ENCODE assay signal across 24 cellular contexts in genomic region chr15:51613988-51614387, GRCh38. TPM values are rescaled to one million over a fixed set of nuclear protein-coding genes. Genes with fewer than 3 reads are reported as not detected.
DNase-seq lines count a peak whose midpoint lies in the region; ATAC-seq, FAIRE-seq and TF ChIP-seq lines count a peak whose summit lies in the region.
"Had no signal": no experiment of that assay in that cellular context is flagged by ENCODE, and none has a peak within 500 bp of the region (broad histone marks: within the 10 kb centered on the region; RNA-seq: fewer than 3 reads in every experiment).

No MANE protein-coding gene starts in this region.

- CTCF ChIA-PET in A549 (lab: Yijun Ruan, JAX): interaction anchor here (0.6 kb wide), 1 partner anchor 77 kb away, joined by 3 read pairs; no protein-coding TSS in a partner anchor
- CTCF ChIA-PET in K562 (lab: Yijun Ruan, JAX; ENCODE audit: low intra/inter-chr PET ratio): interaction anchor here (0.6 kb wide), 1 partner anchor 734 kb away, joined by 5 read pairs; no protein-coding TSS in a partner anchor

- intact Hi-C loops in K562 (cut with micrococcal nuclease): no loop called here
- intact Hi-C loops in mucosa of descending colon (cut with DNase I, micrococcal nuclease): no loop called here

- H3K36me3 ChIP-seq in K562 (ENCODE audit: control insufficient read depth, insufficient read depth, low read length) (peaks cover 8% of the 10 kb centered on the region; the same call in 1 of the 3 replicates), mucosa of descending colon (ENCODE audit: low read depth) (no peaks in the 10 kb centered on the region)

- no peak for TF ChIP-seq CTCF in A549 (IDR thresholded peaks at IDR 0.05)
- no peak for TF ChIP-seq CTCF in K562 (IDR thresholded peaks at IDR 0.05 in 2 of 3, conservative IDR thresholded peaks at IDR 0.05 in 1 of 3; ENCODE audit: insufficient read depth in 2 of 3, low read depth in 1 of 3, low read length in 3 of 3)
- no peak for TF ChIP-seq CTCF in mucosa of descending colon (IDR thresholded peaks at IDR 0.05)
- no peak for TF ChIP-seq CTCF in omental fat pad (IDR thresholded peaks at IDR 0.05)

- H3K9ac ChIP-seq in K562 (ENCODE audit: insufficient read depth in 1 of 2, low read depth in 2 of 2, low read length in 2 of 2): no peak overlapping the region
- H3K9ac ChIP-seq: BLaER1 treated with 17β-estradiol and CSF1 and Interleukin-3, amounts not matched to agents 10 nM and 100 nM; GM23248 had no signal

- no peaks in the 10 kb centered on the region for H3K27me3 ChIP-seq in K562 (ENCODE audit: control insufficient read depth in 2 of 2, insufficient read depth in 2 of 2, low read length in 2 of 2)
- H3K27me3 ChIP-seq: BE2C; BLaER1 treated with 17β-estradiol and CSF1 and Interleukin-3, amounts not matched to agents 10 nM and 100 nM had no signal

- H3K4me3 ChIP-seq in A549 (no peak overlapping the region), K562 (no peak overlapping the region), mucosa of descending colon (no peak overlapping the region)
- H3K4me3 ChIP-seq: BLaER1 treated with 17β-estradiol and CSF1 and Interleukin-3, amounts not matched to agents 10 nM and 100 nM; GM23248 had no signal

- TF ChIP-seq EP300 in A549 (IDR thresholded peaks at IDR 0.05) (no peak), K562 (IDR thresholded peaks at IDR 0.05; ENCODE audit: low read length) (no peak)

- TF ChIP-seq RAD21 in A549 (conservative IDR thresholded peaks at IDR 0.05 in 1 of 2, IDR thresholded peaks at IDR 0.05 in 1 of 2): no peak
- no peak for TF ChIP-seq RAD21 in K562 (CRISPR knock-in tag; conservative IDR thresholded peaks at IDR 0.05 in 1 of 2, IDR thresholded peaks at IDR 0.05 in 1 of 2)

- no TSS peak for BruUV-seq in K562 (replicated peaks; lab: Mats Ljungman, UMichigan)

- H4K20me1 ChIP-seq in K562 (replicated peaks; ENCODE audit: control insufficient read depth, insufficient read depth, low read length): no peaks in the 10 kb centered on the region

- ATAC-seq in A549: no peak
- no peak for ATAC-seq in K562
- ATAC-seq in mucosa of descending colon: peak; percentile 91
- no peak for ATAC-seq in omental fat pad (ENCODE audit: low FRiP score)
- ATAC-seq: CD8-positive, alpha-beta T cell had no signal

- H3K4me2 ChIP-seq in A549: no peak overlapping the region
- H3K4me2 ChIP-seq in K562 (ENCODE audit: insufficient read depth, low read length): no peak overlapping the region

- no peak overlapping the region for H3K27ac ChIP-seq in A549
- H3K27ac ChIP-seq in K562 (ENCODE audit: extremely low read depth, low read depth, low read length): no peak overlapping the region
- H3K27ac ChIP-seq: 22Rv1; BLaER1 treated with 17β-estradiol and CSF1 and Interleukin-3, amounts not matched to agents 10 nM and 100 nM; GM23248 had no signal

- in situ Hi-C loops in K562 (cut with MboI): no loop called here

- H3K9me1 ChIP-seq in K562 (ENCODE audit: control insufficient read depth, insufficient read depth, low read length): no peaks in the 10 kb centered on the region

- FAIRE-seq in A549 (lab: Jason Lieb, UNC) (no peak), K562 (lab: Jason Lieb, UNC) (no peak)
- FAIRE-seq: A204.1, G401.6, GM12892, GM19239, H1 had no signal

- 82% methylated on average over 3 of the region's 3 CpGs for WGBS in A549 (ENCODE audit: missing lambda C conversion rate)
- WGBS in K562 (ENCODE audit: insufficient coverage, low coverage, missing lambda C conversion rate): 43% methylated on average over 3 of the region's 3 CpGs

- DNase-seq in A549 (ENCODE audit: low read depth in 1 of 2, low spot score in 1 of 2): no peak
- no peak for DNase-seq in K562 (ENCODE audit: extremely low read depth in 1 of 4, low spot score in 3 of 4)
- no peak for DNase-seq in mucosa of descending colon
- DNase-seq in omental fat pad (ENCODE audit: low spot score): no peak
- DNase-seq in NCI-H2029 (lab: John Stamatoyannopoulos, UW): no peak
- DNase-seq in KG1 (lab: John Stamatoyannopoulos, UW): no peak
- DNase-seq: ACHN; AML-193; BE2C; Caco-2; CD4-positive, CD25-positive, alpha-beta regulatory T cell; CD8-positive, alpha-beta T cell; DMS153; DND-41; GM23248; H7; HCEC 1CT had no signal

- POLR2A ChIA-PET in A549 (lab: Yijun Ruan, JAX) (no interaction called here), K562 (lab: Yijun Ruan, JAX) (interaction anchor here (0.6 to 4.4 kb wide), 3 partner anchors 7 to 45 kb away, joined by 3 to 32 read pairs (median 8); partner anchors contain the start of gene DMXL2)

- TF ChIP-seq POLR2A in A549 (IDR thresholded peaks at IDR 0.05; ENCODE audit: low read length): no peak
- TF ChIP-seq POLR2A in K562 (conservative IDR thresholded peaks at IDR 0.05): no peak

- peaks cover 6% of the 10 kb centered on the region; the same call in 2 of the 3 replicates for H3K4me1 ChIP-seq in A549
- H3K4me1 ChIP-seq in K562 (replicated peaks in 1 of 2; ENCODE audit: control insufficient read depth in 2 of 2, insufficient read depth in 2 of 2, low read length in 2 of 2): peaks cover 0 to 3% of the 10 kb centered on the region in 2 experiments; a peak in 2 of 5 replicates
- H3K4me1 ChIP-seq in mucosa of descending colon (ENCODE audit: low read depth): no peaks in the 10 kb centered on the region
- H3K4me1 ChIP-seq: Caco-2 had no signal

- H3K9me3 ChIP-seq in A549 (no peaks in the 10 kb centered on the region), K562 (replicated peaks; ENCODE audit: control insufficient read depth, insufficient read depth, low read depth, low read length) (no peaks in the 10 kb centered on the region; the same call in 1 of the 2 replicates), mucosa of descending colon (peaks cover 6% of the 10 kb centered on the region)
- H3K9me3 ChIP-seq: BE2C, Caco-2 had no signal

- H3K79me2 ChIP-seq in K562 (ENCODE audit: control insufficient read depth, insufficient read depth, low read length): peaks cover 10% of the 10 kb centered on the region; the same call in 2 of the 3 replicates

- H2AFZ ChIP-seq in K562 (ENCODE audit: low read depth, low read length): no peak overlapping the region
- H2AFZ ChIP-seq: GM23248 had no signal

TF ChIP-seq in A549, 52 proteins besides CTCF, POLR2A, EP300 and RAD21 (continues in another document):
- TF ChIP-seq FOSB (CRISPR knock-in tag; IDR thresholded peaks at IDR 0.05) (no peak), E2F6 (IDR thresholded peaks at IDR 0.05; ENCODE audit: borderline replicate concordance, low read depth) (no peak), NFE2L2 (conservative IDR thresholded peaks at IDR 0.05; ENCODE audit: low read length) (no peak), SMC3 (IDR thresholded peaks at IDR 0.05) (no peak), FOSL2 (IDR thresholded peaks at IDR 0.05) (no peak), FOSL2 (CRISPR knock-in tag; IDR thresholded peaks at IDR 0.05) (no peak), MAFK (IDR thresholded peaks at IDR 0.05; ENCODE audit: partially characterized antibody) (peak; percentile 69)

TF ChIP-seq in K562, 482 proteins besides CTCF, POLR2A, EP300 and RAD21 (continues in another document):
- TF ChIP-seq C11orf30 (IDR thresholded peaks at IDR 0.05; ENCODE audit: low read depth) (peak; percentile 48), PKNOX1 (IDR thresholded peaks at IDR 0.05) (no peak), ZBTB34 (CRISPR knock-in tag; IDR thresholded peaks at IDR 0.05) (no peak), ZNF316 (IDR thresholded peaks at IDR 0.05) (peak; percentile 68)

RNA-seq across cellular contexts. Expression of gene DMXL2, which starts 8.6 kb away (rescaled TPM):
- polyA plus RNA-seq in A549 (2011; rRNA removed) (50.9 and 58.7 TPM in 2 replicates), A549 (2017; fragmentation: RNase III; extraction: RNeasy Plus Mini Kit Qiagen cat#74134 plus additional on column Dnase treatment) (23.9 to 25.6 TPM (median 25.0 TPM) in 3 replicates), K562 (2011; rRNA removed) (29.1 and 57.7 TPM in 2 replicates), K562 (2014; fragmentation: Illumina TruSeq; extraction: Trizol) (36.6 and 43.6 TPM in 2 replicates), K562 (2014; fragmentation: Nextera tagmentation; extraction: Ambion mirVana) (10 to 100 TPM in 1 of 2 experiments, 1 to 10 TPM in 1; 9.3 to 16.2 TPM), K562 (2014; rRNA removed) (25.2 and 26.8 TPM in 2 replicates)
- polyA plus RNA-seq in A549 (2012; cell fraction: cytosol; rRNA removed): 10.7 and 10.9 TPM in 2 replicates
- polyA plus RNA-seq in A549 (2012; cell fraction: nucleus; rRNA removed): 24.8 and 41.3 TPM in 2 replicates
- 32.2 TPM in 2 replicates for polyA minus RNA-seq in A549 (2011; rRNA and poly(A)+ RNA removed)
- 77.2 and 279 TPM in 2 replicates for total RNA-seq in K562 (2011; cell fraction: chromatin; rRNA removed; ENCODE audit: low replicate concordance)
- 32.7 and 55.5 TPM in 2 replicates for total RNA-seq in K562 (2011; cell fraction: nucleolus; rRNA removed)
- 96.4 and 108 TPM in 2 replicates for total RNA-seq in K562 (2011; cell fraction: nucleoplasm; rRNA removed)
- total RNA-seq in K562 (2014; rRNA removed) (19.1 and 21.4 TPM in 2 replicates), K562 (2014; rRNA removed; fragmentation: Illumina TruSeq; extraction: Trizol) (47.7 and 51.7 TPM in 2 replicates), K562 (2015; rRNA removed; fragmentation: Illumina TruSeq; extraction: Trizol) (46.6 and 52.6 TPM in 2 replicates), K562 (2021) (27.2 and 30.7 TPM in 2 replicates), mucosa of descending colon (10 to 100 TPM; 36.5 to 45.5 (median 43.0) TPM), omental fat pad (10 to 100 TPM; 47.5 to 77.2 (median 54.5) TPM)
- polyA plus RNA-seq in K562 (2011; cell fraction: cytosol; rRNA removed): 10.3 and 11.5 TPM in 2 replicates
- polyA plus RNA-seq in K562 (2011; cell fraction: nucleus; rRNA removed): 89.0 and 105 TPM in 2 replicates
- polyA plus RNA-seq in K562 (2012): 33.2 and 71.4 TPM in 2 replicates
- 39.8 and 45.9 TPM in 2 replicates for polyA minus RNA-seq in K562 (2011; rRNA and poly(A)+ RNA removed)
- polyA minus RNA-seq in K562 (2011; cell fraction: cytosol; rRNA and poly(A)+ RNA removed): 8.6 and 15.8 TPM in 2 replicates
- polyA minus RNA-seq in K562 (2011; cell fraction: nucleus; rRNA and poly(A)+ RNA removed): 45.1 and 48.7 TPM in 2 replicates

Comparison
In these comparisons a context has a peak if more than half of its experiments do, and no peak if none do; other contexts are left out.
1. Of the 35 proteins assayed by ChIP-seq in both K562 and A549: peak only in K562: none; only in A549: MAFK; in both: none; in neither: 34.